Comparison of ENCODE assay signal across 29 cellular contexts in the genomic region with DNA sequence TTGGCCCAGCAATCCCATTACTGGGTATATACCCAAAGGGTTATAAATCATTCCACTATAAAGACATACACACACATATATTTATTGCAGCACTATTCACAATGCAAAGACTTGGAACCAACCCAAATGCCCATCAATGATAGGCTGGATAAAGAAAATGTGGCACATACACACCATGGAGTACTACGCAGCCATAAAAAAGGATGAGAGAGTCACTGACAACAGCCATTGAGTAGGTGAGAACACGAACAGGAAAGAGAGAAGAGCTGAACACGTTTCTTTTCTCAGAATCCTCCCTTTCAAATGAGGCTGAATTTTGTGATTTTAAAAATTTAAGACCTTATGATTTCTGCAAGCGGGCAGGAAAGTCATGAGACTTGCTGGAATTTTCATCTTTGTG.
"Had no signal": no experiment of that assay in that cellular context is flagged by ENCODE, and none has a peak within 500 bp of the region (broad histone marks: within the 10 kb centered on the region; RNA-seq: fewer than 3 reads in every experiment).

No MANE protein-coding gene starts in this region.

- H3K36me3 Mint-ChIP-seq: stimulated activated effector memory CD8-positive, alpha-beta T cell treated with anti-CD3 and anti-CD28 coated beads, Interleukin-12 subunit alpha, Interleukin-12 subunit beta, amount 100 ng/mL, for 72 hours; stimulated activated memory B cell treated with anti-CD40 and anti-IgM and Interleukin-4, amounts not matched to agents 10 μg/mL and 1 μg/mL and 100 μg/mL, for 72 hours; type B pancreatic cell had no signal

- H3K27me3 Mint-ChIP-seq: stimulated activated memory B cell treated with anti-CD40 and anti-IgM and Interleukin-4, amounts not matched to agents 10 μg/mL and 1 μg/mL and 100 μg/mL, for 72 hours; stimulated activated naive CD8-positive, alpha-beta T cell treated with anti-CD3 and anti-CD28 coated beads, Interleukin-15, Interleukin-2, amounts not matched to agents 100 ng/mL and 50 ng/mL, for 24 hours; type B pancreatic cell had no signal

- H3K27ac Mint-ChIP-seq: stimulated activated effector memory CD8-positive, alpha-beta T cell treated with anti-CD3 and anti-CD28 coated beads, Interleukin-12 subunit alpha, Interleukin-12 subunit beta, amount 100 ng/mL, for 72 hours; stimulated activated memory B cell treated with anti-CD40 and anti-IgM and Interleukin-4, amounts not matched to agents 10 μg/mL and 1 μg/mL and 100 μg/mL, for 72 hours; stimulated activated naive CD8-positive, alpha-beta T cell treated with anti-CD3 and anti-CD28 coated beads, Interleukin-15, amount 100 ng/mL, for 72 hours; type B pancreatic cell had no signal

- H3K9me3 Mint-ChIP-seq: stimulated activated naive CD8-positive, alpha-beta T cell treated with anti-CD3 and anti-CD28 coated beads, Interleukin-15, Interleukin-2, amounts not matched to agents 100 ng/mL and 50 ng/mL, for 24 hours had no signal

- H3K4me3 ChIP-seq: stomach, suprapubic skin, testis, thoracic aorta, thyroid gland, tibial artery, tibial nerve, transverse colon, upper lobe of left lung, upper lobe of right lung, uterus, vagina had no signal

- DNase-seq: stimulated activated CD4-positive, alpha-beta T cell treated with anti-CD3 and anti-CD28 coated beads, Interleukin-2, amount 100 ng/mL, for 48 hours; stimulated activated CD4-positive, alpha-beta T cell treated with anti-CD3 and anti-CD28 coated beads, Interleukin-4, amount 100 ng/mL, for 1 hour; stimulated activated CD4-positive, alpha-beta T cell treated with anti-CD3 and anti-CD28 coated beads, Interleukin-4, amount 100 ng/mL, for 24 hours; stimulated activated CD4-positive, alpha-beta T cell treated with anti-CD3 and anti-CD28 coated beads, Interleukin-4, amount 100 ng/mL, for 4 hours; stimulated activated CD8-positive, alpha-beta memory T cell treated with anti-CD3 and anti-CD28 coated beads, Interleukin-4, amount 100 ng/mL, for 48 hours; stimulated activated naive B cell treated with anti-CD40 and anti-IgM and Interleukin-4, amounts not matched to agents 10 μg/mL and 1 μg/mL and 100 μg/mL, for 72 hours; stimulated activated naive CD4-positive, alpha-beta T cell; stimulated activated naive CD4-positive, alpha-beta T cell treated with Interleukin-2 at 50 U/mL for 16 hours; stimulated activated naive CD8-positive, alpha-beta T cell treated with anti-CD3 and anti-CD28 coated beads, Interleukin-15, amount 100 ng/mL, for 72 hours; stimulated activated naive CD8-positive, alpha-beta T cell treated with anti-CD3 and anti-CD28 coated beads, Interleukin-15, Interleukin-2, amounts not matched to agents 100 U/mL and 50 U/mL, for 24 hours; stomach; substantia nigra; testis; thyroid gland; tibial artery; transverse colon; trophoblast cell; upper lobe of left lung; upper lobe of right lung; uterus had no signal

- H3K4me1 Mint-ChIP-seq: stimulated activated effector memory CD8-positive, alpha-beta T cell treated with anti-CD3 and anti-CD28 coated beads, Interleukin-12 subunit alpha, Interleukin-12 subunit beta, amount 100 ng/mL, for 72 hours; stimulated activated naive B cell treated with anti-CD40 and anti-IgM and Interleukin-4, amounts not matched to agents 10 μg/mL and 1 μg/mL and 100 μg/mL, for 72 hours had no signal

- H3K4me1 ChIP-seq: stomach, suprapubic skin, testis, thyroid gland, tibial artery, upper lobe of left lung, upper lobe of right lung, uterus, vagina had no signal

- H3K9me3 ChIP-seq: stomach, suprapubic skin, testis, thoracic aorta, thyroid gland, tibial artery, transverse colon, upper lobe of left lung, upper lobe of right lung, uterus, vagina had no signal

- H3K27me3 ChIP-seq: stomach, suprapubic skin, testis, thyroid gland, tibial artery, tibial nerve, transverse colon, upper lobe of left lung, upper lobe of right lung, uterus, vagina had no signal

- H3K27ac ChIP-seq: stomach, suprapubic skin, testis, thoracic aorta, thyroid gland, tibial artery, tibial nerve, transverse colon, upper lobe of left lung, upper lobe of right lung, uterus, vagina had no signal

- H3K36me3 ChIP-seq: stomach, suprapubic skin, thoracic aorta, thyroid gland, tibial artery, tibial nerve, transverse colon, upper lobe of left lung, upper lobe of right lung, uterus, vagina had no signal

- ATAC-seq: stimulated activated effector memory CD8-positive, alpha-beta T cell treated with anti-CD3 and anti-CD28 coated beads, Interleukin-12 subunit alpha, Interleukin-12 subunit beta, amount 100 ng/mL, for 72 hours; stimulated activated memory B cell treated with anti-CD40 and anti-IgM and Interleukin-4, amounts not matched to agents 10 μg/mL and 1 μg/mL and 100 μg/mL, for 72 hours; stimulated activated naive B cell treated with anti-CD40 and anti-IgM and Interleukin-4, amounts not matched to agents 10 μg/mL and 1 μg/mL and 100 μg/mL, for 72 hours; stimulated activated naive CD8-positive, alpha-beta T cell treated with anti-CD3 and anti-CD28 coated beads, Interleukin-15, amount 100 ng/mL, for 72 hours; stimulated activated naive CD8-positive, alpha-beta T cell treated with anti-CD3 and anti-CD28 coated beads, Interleukin-15, Interleukin-2, amounts not matched to agents 100 U/mL and 50 U/mL, for 24 hours; upper lobe of right lung had no signal

- H3K4me3 Mint-ChIP-seq: stimulated activated effector memory CD8-positive, alpha-beta T cell treated with anti-CD3 and anti-CD28 coated beads, Interleukin-12 subunit alpha, Interleukin-12 subunit beta, amount 100 ng/mL, for 72 hours; stimulated activated memory B cell treated with anti-CD40 and anti-IgM and Interleukin-4, amounts not matched to agents 10 μg/mL and 1 μg/mL and 100 μg/mL, for 72 hours; stimulated activated naive B cell treated with anti-CD40 and anti-IgM and Interleukin-4, amounts not matched to agents 10 μg/mL and 1 μg/mL and 100 μg/mL, for 72 hours; stimulated activated naive CD8-positive, alpha-beta T cell treated with anti-CD3 and anti-CD28 coated beads, Interleukin-15, amount 100 ng/mL, for 72 hours; stimulated activated naive CD8-positive, alpha-beta T cell treated with anti-CD3 and anti-CD28 coated beads, Interleukin-15, Interleukin-2, amounts not matched to agents 100 ng/mL and 50 ng/mL, for 24 hours; type B pancreatic cell had no signal

- FAIRE-seq: urothelium cell line had no signal
